Comparison of ENCODE assay signal across 11 cellular contexts in genomic region chr20:642013-642397, GRCh38. TPM values are rescaled to one million over a fixed set of nuclear protein-coding genes. Genes with fewer than 3 reads are reported as not detected.
"Had no signal": no experiment of that assay in that cellular context is flagged by ENCODE, and none has a peak within 500 bp of the region (broad histone marks: within the 10 kb centered on the region; RNA-seq: fewer than 3 reads in every experiment).

No MANE protein-coding gene starts in this region.

RNA-seq across cellular contexts. Expression of gene TCF15, which starts 31.9 kb away (rescaled TPM):
- total RNA-seq: activated CD4-positive, alpha-beta T cell treated with anti-CD3 and anti-CD28 coated beads for 36 hours; activated CD4-positive, alpha-beta T cell treated with anti-CD3 and anti-CD28 coated beads, Interleukin-2, amount 10 ng/mL, durations not matched to agents 7 days and 5 days; activated CD8-positive, alpha-beta T cell treated with anti-CD3 and anti-CD28 coated beads, Interleukin-2, amount 10 ng/mL, durations not matched to agents 7 days and 5 days; activated naive CD8-positive, alpha-beta T cell treated with anti-CD3 and anti-CD28 coated beads, Interleukin-2, amount 10 ng/mL, durations not matched to agents 7 days and 5 days; activated T-helper 2 cell treated with anti-CD3 and anti-CD28 coated beads, Interferon-gamma antibody, Interleukin-2, Interleukin-4, amounts not matched to agents 10 μg/mL and 5 μg/mL and 100 μg/mL, durations not matched to agents 14 hours and 24 hours and 36 hours; astrocyte; M059J; Peyer's patch; SJSA1 had no signal
- polyA plus RNA-seq: SK-N-SH had no signal

RNA-seq across cellular contexts. Expression of gene SCRT2, which starts 33.6 kb away (rescaled TPM):
- total RNA-seq: activated CD4-positive, alpha-beta T cell treated with anti-CD3 and anti-CD28 coated beads for 36 hours; activated CD4-positive, alpha-beta T cell treated with anti-CD3 and anti-CD28 coated beads, Interleukin-2, amount 10 ng/mL, durations not matched to agents 7 days and 5 days; activated CD8-positive, alpha-beta T cell treated with anti-CD3 and anti-CD28 coated beads, Interleukin-2, amount 10 ng/mL, durations not matched to agents 7 days and 5 days; activated naive CD8-positive, alpha-beta T cell treated with anti-CD3 and anti-CD28 coated beads, Interleukin-2, amount 10 ng/mL, durations not matched to agents 7 days and 5 days; activated T-helper 2 cell treated with anti-CD3 and anti-CD28 coated beads, Interferon-gamma antibody, Interleukin-2, Interleukin-4, amounts not matched to agents 10 μg/mL and 5 μg/mL and 100 μg/mL, durations not matched to agents 14 hours and 24 hours and 36 hours; astrocyte; M059J; PC-3; Peyer's patch; SJSA1 had no signal
- polyA plus RNA-seq: SK-N-SH had no signal
